1 cellular context compared by ENCODE assay signal in the genomic region with DNA sequence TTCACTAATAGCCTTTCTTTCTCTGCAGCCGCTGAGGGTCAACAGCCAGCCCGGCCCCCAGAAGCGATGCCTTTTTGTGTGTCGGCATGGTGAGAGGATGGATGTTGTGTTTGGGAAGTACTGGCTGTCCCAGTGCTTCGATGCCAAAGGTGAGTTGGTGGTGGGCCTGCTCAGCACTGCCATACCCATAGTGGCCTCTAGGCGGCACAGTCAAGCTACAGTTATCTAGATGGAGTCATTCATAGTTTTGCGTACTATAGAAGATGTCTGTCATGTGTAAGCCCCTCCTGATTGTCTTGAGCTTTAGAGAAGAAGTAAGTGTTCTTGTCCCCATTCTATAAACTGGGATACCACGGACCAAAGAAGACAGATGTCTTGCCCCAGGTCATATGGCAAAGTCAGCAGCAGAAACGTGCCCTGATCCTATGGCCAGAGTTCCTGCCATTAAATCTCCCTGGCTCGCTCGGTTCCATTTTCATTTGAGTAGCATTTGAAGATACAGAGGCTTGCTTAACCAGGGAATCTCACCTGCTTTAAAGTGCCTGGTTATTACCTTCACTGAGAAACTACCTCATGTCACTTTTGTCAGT.
TF ChIP-seq lines count a peak whose summit lies in the region.

No MANE protein-coding gene starts in this region.

TF ChIP-seq in K562, 482 proteins besides CTCF, POLR2A, EP300 and RAD21 (continued from another document):
- no peak for TF ChIP-seq CHD7 (IDR thresholded peaks at IDR 0.05; ENCODE audit: low read depth, low read length)
